ENCODE assay signal across 9 cellular contexts in genomic region chr3:127750226-127751031, GRCh38.
DNase-seq lines count a peak whose midpoint lies in the region; ATAC-seq, FAIRE-seq and TF ChIP-seq lines count a peak whose summit lies in the region.
"Had no signal": no experiment of that assay in that cellular context is flagged by ENCODE, and none has a peak within 500 bp of the region (broad histone marks: within the 10 kb centered on the region; RNA-seq: fewer than 3 reads in every experiment).

No MANE protein-coding gene starts in this region.

- no peaks in the 10 kb centered on the region for H3K9me2 ChIP-seq in PC-3 (replicated peaks; ENCODE audit: low read length)
- H3K9me2 ChIP-seq in GM23338 (ENCODE audit: insufficient read depth): no peaks in the 10 kb centered on the region

- H3F3A ChIP-seq in PC-3 (ENCODE audit: low read length, unreplicated experiment) (peaks cover 9% of the 10 kb centered on the region), GM23338 (replicated peaks; ENCODE audit: low read depth) (no peaks in the 10 kb centered on the region)

- CTCF ChIA-PET in A549 (lab: Yijun Ruan, JAX): interaction anchor here (0.8 to 2.2 kb wide), 3 partner anchors 9 to 54 kb away, joined by 3 to 10 read pairs (median 3); no protein-coding TSS in a partner anchor
- CTCF ChIA-PET in PC-3 (lab: Charles Lee): no interaction called here

- TF ChIP-seq CTCF in A549 (IDR thresholded peaks at IDR 0.05) (no peak), PC-3 (conservative IDR thresholded peaks at IDR 0.05; ENCODE audit: low read depth, low read length) (no peak), GM23338 (conservative IDR thresholded peaks at IDR 0.05; ENCODE audit: low read depth in 2 of 2) (no peak)

- H3K4me1 Mint-ChIP-seq in GM23338: peaks cover 11% of the 10 kb centered on the region

- peaks cover 12% of the 10 kb centered on the region for H3K27me3 Mint-ChIP-seq in GM23338 (ENCODE audit: insufficient read depth, low read depth, poor library complexity)

- FAIRE-seq in A549 (lab: Jason Lieb, UNC) (no peak), GM12892 (lab: Jason Lieb, UNC) (peak; percentile 77)

- no peak overlapping the region for H3K4me3 Mint-ChIP-seq in GM23338

- no peak for TF ChIP-seq EP300 in A549 (IDR thresholded peaks at IDR 0.05)

- H2AFZ ChIP-seq in PC-3 (ENCODE audit: low read length) (no peak overlapping the region), GM23338 (no peak overlapping the region)

- DNase-seq in A549 (ENCODE audit: low read depth in 1 of 2, low spot score in 1 of 2) (no peak), GM12892 (ENCODE audit: insufficient read length) (peak; percentile 51), PC-3 (peak; percentile 79), glomerular visceral epithelial cell (ENCODE audit: extremely low spot score) (peak; percentile 91), GM23338 (ENCODE audit: low spot score) (no peak)
- DNase-seq in activated naive CD4-positive, alpha-beta T cell treated with Interleukin-2 at 50 U/mL for 16 hours: no peak

- no peaks in the 10 kb centered on the region for H3K36me3 Mint-ChIP-seq in GM23338 (ENCODE audit: low read depth)

- H3K79me2 ChIP-seq in PC-3 (ENCODE audit: low read length): peaks cover 8% of the 10 kb centered on the region; the same call in 1 of the 2 replicates
- H3K79me2 ChIP-seq in GM23338 (replicated peaks; ENCODE audit: insufficient read depth): no peaks in the 10 kb centered on the region

- no TSS peak for BruUV-seq in PC-3 (replicated peaks; lab: Mats Ljungman, UMichigan)

- peaks cover 54% of the 10 kb centered on the region for H3K4me1 ChIP-seq in A549
- H3K4me1 ChIP-seq in PC-3 (ENCODE audit: insufficient read depth, low read length): peaks cover 58% of the 10 kb centered on the region
- no peaks in the 10 kb centered on the region for H3K4me1 ChIP-seq in GM23338 (ENCODE audit: insufficient read depth)

- intact Hi-C loops in PC-3 (cut with micrococcal nuclease): no loop called here

- H3K9me3 ChIP-seq in A549 (no peaks in the 10 kb centered on the region), PC-3 (ENCODE audit: low read length) (no peaks in the 10 kb centered on the region)

- no peaks in the 10 kb centered on the region; the same call in 2 of the 3 replicates for H3K9me3 Mint-ChIP-seq in GM23338

- no peaks in the 10 kb centered on the region for H3K27me3 ChIP-seq in PC-3 (ENCODE audit: low read length)
- no peaks in the 10 kb centered on the region for H3K27me3 ChIP-seq in GM23338 (ENCODE audit: insufficient read depth)

- H3K27ac Mint-ChIP-seq in GM23338: no peak overlapping the region

- H4K20me1 ChIP-seq in PC-3 (ENCODE audit: low read length) (no peaks in the 10 kb centered on the region), GM23338 (replicated peaks; ENCODE audit: insufficient read depth) (no peaks in the 10 kb centered on the region)

- TF ChIP-seq RAD21 in A549 (conservative IDR thresholded peaks at IDR 0.05 in 1 of 2, IDR thresholded peaks at IDR 0.05 in 1 of 2): no peak

- H3K4me2 ChIP-seq in A549: peak overlapping the region; percentile 88; the same call in 2 of the 3 replicates
- peak overlapping the region; percentile 53 for H3K4me2 ChIP-seq in PC-3 (ENCODE audit: low read length)
- no peak overlapping the region for H3K4me2 ChIP-seq in GM23338

- H3K27ac ChIP-seq in A549 (peak overlapping the region; percentile 97 to 100), PC-3 (ENCODE audit: low read length) (peak overlapping the region; percentile 95), GM23338 (ENCODE audit: low read depth) (no peak overlapping the region)
- H3K27ac ChIP-seq: HL-60 had no signal

- no peak for ATAC-seq in A549
- ATAC-seq in HG02938 (IDR thresholded peaks at IDR 0.05; ENCODE audit: unreplicated experiment): peak; percentile 33
- ATAC-seq in PC-3: no peak; the same call in 1 of the 2 replicates
- no peak for ATAC-seq in HG02840 (IDR thresholded peaks at IDR 0.05; ENCODE audit: low FRiP score, unreplicated experiment)
- ATAC-seq in GM23338: no peak

- H3K4me3 ChIP-seq in A549 (no peak overlapping the region), PC-3 (ENCODE audit: low read length) (no peak overlapping the region), GM23338 (no peak overlapping the region)

- 87% methylated on average over 8 of the region's 12 CpGs for WGBS in A549 (ENCODE audit: missing lambda C conversion rate)

- H3K36me3 ChIP-seq in PC-3 (ENCODE audit: low read depth, low read length) (peaks cover 4% of the 10 kb centered on the region; the same call in 1 of the 2 replicates), GM23338 (ENCODE audit: insufficient read depth) (no peaks in the 10 kb centered on the region)

- no peak for TF ChIP-seq POLR2A in A549 (IDR thresholded peaks at IDR 0.05; ENCODE audit: low read length)
- TF ChIP-seq POLR2A in GM12892 (IDR thresholded peaks at IDR 0.05; ENCODE audit: low read depth, low read length): no peak; the same call in 1 of the 2 replicates

- peak overlapping the region; percentile 49 for H3K9ac ChIP-seq in PC-3 (ENCODE audit: low read length)

- POLR2A ChIA-PET in A549 (lab: Yijun Ruan, JAX) (interaction anchor here (0.9 kb wide), 1 partner anchor 211 kb away, joined by 3 read pairs; no protein-coding TSS in a partner anchor), PC-3 (lab: Charles Lee; ENCODE audit: unreplicated experiment) (interaction anchor here (1.0 kb wide), 1 partner anchor 41 kb away, joined by 8 read pairs; no protein-coding TSS in a partner anchor)

TF ChIP-seq in A549, 52 proteins besides CTCF, POLR2A, EP300 and RAD21:
- TF ChIP-seq MAZ (IDR thresholded peaks at IDR 0.05; ENCODE audit: borderline replicate concordance, low read depth, low read length) (no peak), EHMT2 (IDR thresholded peaks at IDR 0.05; ENCODE audit: low read depth) (no peak), CHD4 (IDR thresholded peaks at IDR 0.05; ENCODE audit: borderline replicate concordance) (no peak), CBX8 (IDR thresholded peaks at IDR 0.05) (no peak), RNF2 (IDR thresholded peaks at IDR 0.05; ENCODE audit: borderline replicate concordance, low read depth) (no peak), HEYL (CRISPR knock-in tag; IDR thresholded peaks at IDR 0.05) (no peak), CEBPB (IDR thresholded peaks at IDR 0.05) (no peak), JUN (IDR thresholded peaks at IDR 0.05) (no peak), CHD2 (IDR thresholded peaks at IDR 0.05; ENCODE audit: low read length, partially characterized antibody) (no peak)
- TF ChIP-seq, protein P1, sequence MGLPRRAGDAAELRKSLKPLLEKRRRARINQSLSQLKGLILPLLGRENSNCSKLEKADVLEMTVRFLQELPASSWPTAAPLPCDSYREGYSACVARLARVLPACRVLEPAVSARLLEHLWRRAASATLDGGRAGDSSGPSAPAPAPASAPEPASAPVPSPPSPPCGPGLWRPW (IDR thresholded peaks at IDR 0.05): no peak

TF ChIP-seq in GM23338, 12 proteins besides CTCF, POLR2A, EP300 and RAD21 (continues in another document):
- TF ChIP-seq STAT1 (IDR thresholded peaks at IDR 0.05; ENCODE audit: unreplicated experiment) (no peak), ETS1 (IDR thresholded peaks at IDR 0.05) (no peak), EZH2phosphoT487 (IDR thresholded peaks at IDR 0.05; ENCODE audit: unreplicated experiment) (no peak), JUNB (IDR thresholded peaks at IDR 0.05; ENCODE audit: unreplicated experiment) (no peak), POLR2AphosphoS5 (IDR thresholded peaks at IDR 0.05; ENCODE audit: low read depth) (no peak), ZNF331 (CRISPR knock-in tag; IDR thresholded peaks at IDR 0.05; ENCODE audit: low read depth) (no peak), NANOG (IDR thresholded peaks at IDR 0.05; ENCODE audit: borderline replicate concordance) (no peak), ZNF114 (CRISPR knock-in tag; IDR thresholded peaks at IDR 0.05) (no peak), EZH2 (IDR thresholded peaks at IDR 0.05; ENCODE audit: low read depth, unreplicated experiment) (no peak)
- TF ChIP-seq, protein P2, sequence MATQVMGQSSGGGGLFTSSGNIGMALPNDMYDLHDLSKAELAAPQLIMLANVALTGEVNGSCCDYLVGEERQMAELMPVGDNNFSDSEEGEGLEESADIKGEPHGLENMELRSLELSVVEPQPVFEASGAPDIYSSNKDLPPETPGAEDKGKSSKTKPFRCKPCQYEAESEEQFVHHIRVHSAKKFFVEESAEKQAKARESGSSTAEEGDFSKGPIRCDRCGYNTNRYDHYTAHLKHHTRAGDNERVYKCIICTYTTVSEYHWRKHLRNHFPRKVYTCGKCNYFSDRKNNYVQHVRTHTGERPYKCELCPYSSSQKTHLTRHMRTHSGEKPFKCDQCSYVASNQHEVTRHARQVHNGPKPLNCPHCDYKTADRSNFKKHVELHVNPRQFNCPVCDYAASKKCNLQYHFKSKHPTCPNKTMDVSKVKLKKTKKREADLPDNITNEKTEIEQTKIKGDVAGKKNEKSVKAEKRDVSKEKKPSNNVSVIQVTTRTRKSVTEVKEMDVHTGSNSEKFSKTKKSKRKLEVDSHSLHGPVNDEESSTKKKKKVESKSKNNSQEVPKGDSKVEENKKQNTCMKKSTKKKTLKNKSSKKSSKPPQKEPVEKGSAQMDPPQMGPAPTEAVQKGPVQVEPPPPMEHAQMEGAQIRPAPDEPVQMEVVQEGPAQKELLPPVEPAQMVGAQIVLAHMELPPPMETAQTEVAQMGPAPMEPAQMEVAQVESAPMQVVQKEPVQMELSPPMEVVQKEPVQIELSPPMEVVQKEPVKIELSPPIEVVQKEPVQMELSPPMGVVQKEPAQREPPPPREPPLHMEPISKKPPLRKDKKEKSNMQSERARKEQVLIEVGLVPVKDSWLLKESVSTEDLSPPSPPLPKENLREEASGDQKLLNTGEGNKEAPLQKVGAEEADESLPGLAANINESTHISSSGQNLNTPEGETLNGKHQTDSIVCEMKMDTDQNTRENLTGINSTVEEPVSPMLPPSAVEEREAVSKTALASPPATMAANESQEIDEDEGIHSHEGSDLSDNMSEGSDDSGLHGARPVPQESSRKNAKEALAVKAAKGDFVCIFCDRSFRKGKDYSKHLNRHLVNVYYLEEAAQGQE (IDR thresholded peaks at IDR 0.05; ENCODE audit: unreplicated experiment): no peak

Comparison
In these comparisons a context has a peak if more than half of its experiments do, and no peak if none do; other contexts are left out.
1. DNase-seq: peak in GM12892 (single experiment), PC-3 (single experiment) and glomerular visceral epithelial cell (single experiment); none in A549 (0 of 2), activated naive CD4-positive, alpha-beta T cell treated with Interleukin-2 at 50 U/mL for 16 hours (single experiment) and GM23338 (single experiment).